Comparison of ENCODE assay signal across 23 cellular contexts in the genomic region with DNA sequence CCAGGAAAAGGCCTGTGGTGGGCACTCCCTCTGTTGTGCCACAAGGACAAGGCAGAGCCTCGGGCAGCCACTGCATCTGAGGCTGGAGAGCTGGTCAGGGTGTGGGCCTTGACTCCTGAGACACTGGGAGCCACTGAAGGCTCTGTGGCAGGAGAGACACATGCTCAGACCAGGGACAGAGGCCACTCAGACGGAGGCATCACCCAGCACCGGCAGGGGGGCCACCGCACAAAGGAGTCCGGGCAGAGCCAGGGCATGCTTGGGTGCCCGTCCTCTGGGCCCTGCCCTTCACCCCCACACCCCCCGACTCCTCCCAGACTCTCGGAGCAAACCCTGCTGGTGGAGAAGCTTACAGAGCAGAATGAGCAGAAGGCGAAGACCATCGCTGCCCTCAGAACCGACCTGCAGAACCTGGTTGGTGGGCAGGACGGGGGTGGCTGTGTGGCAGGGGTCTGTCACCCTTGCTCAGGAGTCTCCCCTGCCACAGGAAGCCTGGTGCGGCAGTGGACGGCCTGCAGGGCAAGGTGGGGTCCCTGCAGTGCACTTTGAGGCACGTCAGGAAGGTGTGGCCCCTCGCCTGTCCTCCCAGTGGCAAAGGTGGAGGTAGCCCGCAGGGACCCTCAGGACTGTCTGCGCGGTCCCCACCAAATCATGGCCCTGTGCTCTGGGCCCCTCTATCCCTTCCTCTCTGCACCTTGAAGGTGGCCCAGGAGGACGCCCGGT. TPM values are rescaled to one million over a fixed set of nuclear protein-coding genes. Genes with fewer than 3 reads are reported as not detected.
A peak's percentile ranks its signal among the peaks of the same experiment; 100 is the strongest.
DNase-seq lines count a peak whose midpoint lies in the region; ATAC-seq and TF ChIP-seq lines count a peak whose summit lies in the region.
"Had no signal": no experiment of that assay in that cellular context is flagged by ENCODE, and none has a peak within 500 bp of the region (broad histone marks: within the 10 kb centered on the region; RNA-seq: fewer than 3 reads in every experiment).

No MANE protein-coding gene starts in this region.

- ATAC-seq in GM18870 (IDR thresholded peaks at IDR 0.05; ENCODE audit: unreplicated experiment) (no peak), GM19328 (IDR thresholded peaks at IDR 0.05; ENCODE audit: unreplicated experiment) (no peak)
- ATAC-seq: CD8-positive, alpha-beta T cell; naive thymus-derived CD8-positive, alpha-beta T cell; stimulated activated naive CD8-positive, alpha-beta T cell treated with anti-CD3 and anti-CD28 coated beads, Interleukin-15, amount 100 ng/mL, for 72 hours had no signal

- H3K36me3 Mint-ChIP-seq in activated naive CD4-positive, alpha-beta T cell treated with anti-CD3 and anti-CD28 coated beads for 36 hours (ENCODE audit: low read depth) = no peaks in the 10 kb centered on the region
- no peaks in the 10 kb centered on the region for H3K36me3 Mint-ChIP-seq in activated CD4-positive, alpha-beta memory T cell treated with anti-CD3 and anti-CD28 coated beads for 36 hours
- H3K36me3 Mint-ChIP-seq: CD8-positive, alpha-beta T cell had no signal

- H3K27ac ChIP-seq in stomach = no peak overlapping the region
- H3K27ac ChIP-seq: epithelial cell of prostate, vagina had no signal

- peaks cover 3% of the 10 kb centered on the region for H3K27me3 Mint-ChIP-seq in activated naive CD4-positive, alpha-beta T cell treated with anti-CD3 and anti-CD28 coated beads for 36 hours (ENCODE audit: low read depth)
- peaks cover 11% of the 10 kb centered on the region for H3K27me3 Mint-ChIP-seq in activated CD4-positive, alpha-beta memory T cell treated with anti-CD3 and anti-CD28 coated beads for 36 hours
- H3K27me3 Mint-ChIP-seq: stimulated activated naive CD8-positive, alpha-beta T cell treated with anti-CD3 and anti-CD28 coated beads, Interleukin-15, amount 100 ng/mL, for 72 hours had no signal

- intact Hi-C loops in activated naive CD4-positive, alpha-beta T cell treated with anti-CD3 and anti-CD28 coated beads for 36 hours (cut with micrococcal nuclease) = no loop called here
- intact Hi-C loops in activated CD4-positive, alpha-beta memory T cell treated with anti-CD3 and anti-CD28 coated beads for 36 hours (cut with micrococcal nuclease) = no loop called here
- intact Hi-C loops in stomach (cut with DNase I; ENCODE audit: low total_unique reads) = no loop called here

- WGBS in stomach, 5 donors = 78 to 89% (median 85%) methylated on average over 4 to 21 of the region's 21 CpGs

- peaks cover 5% of the 10 kb centered on the region for H3K9me3 Mint-ChIP-seq in activated naive CD4-positive, alpha-beta T cell treated with anti-CD3 and anti-CD28 coated beads for 36 hours
- peaks cover 11% of the 10 kb centered on the region for H3K9me3 Mint-ChIP-seq in activated CD4-positive, alpha-beta memory T cell treated with anti-CD3 and anti-CD28 coated beads for 36 hours

- CTCF ChIA-PET in activated naive CD4-positive, alpha-beta T cell treated with anti-CD3 and anti-CD28 coated beads for 36 hours (lab: Charles Lee) = no interaction called here
- CTCF ChIA-PET in activated CD4-positive, alpha-beta memory T cell treated with anti-CD3 and anti-CD28 coated beads for 36 hours (lab: Charles Lee) = no interaction called here

- H3K27me3 ChIP-seq in stomach = peaks cover 0 to 29% (median 0%) of the 10 kb centered on the region in 3 donors
- H3K27me3 ChIP-seq: vagina had no signal

- TF ChIP-seq EP300 in stomach (IDR thresholded peaks at IDR 0.05) = no peak

- no peaks in the 10 kb centered on the region for H3K36me3 ChIP-seq in stomach
- H3K36me3 ChIP-seq: vagina had no signal

- no peak overlapping the region for H3K27ac Mint-ChIP-seq in activated naive CD4-positive, alpha-beta T cell treated with anti-CD3 and anti-CD28 coated beads for 36 hours
- no peak overlapping the region for H3K27ac Mint-ChIP-seq in activated CD4-positive, alpha-beta memory T cell treated with anti-CD3 and anti-CD28 coated beads for 36 hours
- H3K27ac Mint-ChIP-seq: CD8-positive, alpha-beta T cell; naive thymus-derived CD8-positive, alpha-beta T cell; stimulated activated naive CD8-positive, alpha-beta T cell treated with anti-CD3 and anti-CD28 coated beads, Interleukin-15, amount 100 ng/mL, for 72 hours had no signal

- H3K9me3 ChIP-seq in stomach = peaks cover 0 to 11% (median 6%) of the 10 kb centered on the region in 4 donors
- H3K9me3 ChIP-seq: vagina had no signal

- no peak overlapping the region for H3K4me3 ChIP-seq in stomach
- H3K4me3 ChIP-seq: lung, vagina had no signal

- POLR2A ChIA-PET in activated CD4-positive, alpha-beta memory T cell treated with anti-CD3 and anti-CD28 coated beads for 36 hours (lab: Charles Lee) = no interaction called here

- no peak overlapping the region for H3K4me3 Mint-ChIP-seq in activated naive CD4-positive, alpha-beta T cell treated with anti-CD3 and anti-CD28 coated beads for 36 hours
- no peak overlapping the region for H3K4me3 Mint-ChIP-seq in activated CD4-positive, alpha-beta memory T cell treated with anti-CD3 and anti-CD28 coated beads for 36 hours
- H3K4me3 Mint-ChIP-seq: CD8-positive, alpha-beta T cell; naive thymus-derived CD8-positive, alpha-beta T cell; stimulated activated naive CD8-positive, alpha-beta T cell treated with anti-CD3 and anti-CD28 coated beads, Interleukin-15, amount 100 ng/mL, for 72 hours had no signal

- TF ChIP-seq POLR2A in stomach (IDR thresholded peaks at IDR 0.05) = no peak

- peaks cover 0 to 5% (median 0%) of the 10 kb centered on the region in 4 donors for H3K4me1 ChIP-seq in stomach
- H3K4me1 ChIP-seq: vagina had no signal

- DNase-seq in activated naive CD4-positive, alpha-beta T cell treated with anti-CD3 and anti-CD28 coated beads for 36 hours = peak; percentile 1
- DNase-seq in activated naive CD4-positive, alpha-beta T cell (lab: John Stamatoyannopoulos, UW) = no peak
- peak; percentile 4 for DNase-seq in activated CD4-positive, alpha-beta memory T cell treated with anti-CD3 and anti-CD28 coated beads for 36 hours
- DNase-seq in mesenteric fat pad (ENCODE audit: low spot score) (peak; percentile 85), stomach (peak; percentile 17), OCI-M1 (lab: John Stamatoyannopoulos, UW) (no peak)
- DNase-seq: ACHN; activated CD4-positive, alpha-beta T cell treated with anti-CD3 and anti-CD28 coated beads, Interleukin-2, amount 50 U/mL, for 48 hours; activated gamma-delta T cell; DND-41; NCI-H1436; NCI-H82; SW 1271 had no signal

- no peak for TF ChIP-seq CTCF in stomach (IDR thresholded peaks at IDR 0.05)

- H3K4me1 Mint-ChIP-seq in activated naive CD4-positive, alpha-beta T cell treated with anti-CD3 and anti-CD28 coated beads for 36 hours (ENCODE audit: low read depth) = no peaks in the 10 kb centered on the region
- no peaks in the 10 kb centered on the region for H3K4me1 Mint-ChIP-seq in activated CD4-positive, alpha-beta memory T cell treated with anti-CD3 and anti-CD28 coated beads for 36 hours (ENCODE audit: low read depth)
- H3K4me1 Mint-ChIP-seq: naive thymus-derived CD8-positive, alpha-beta T cell; stimulated activated naive CD8-positive, alpha-beta T cell treated with anti-CD3 and anti-CD28 coated beads, Interleukin-15, amount 100 ng/mL, for 72 hours had no signal

RNA-seq across cellular contexts. Expression of a gene that starts 26.0 kb away (rescaled TPM):
- not detected for total RNA-seq in activated naive CD4-positive, alpha-beta T cell treated with anti-CD3 and anti-CD28 coated beads for 36 hours
- total RNA-seq in activated CD4-positive, alpha-beta memory T cell treated with anti-CD3 and anti-CD28 coated beads for 36 hours = not detected
- total RNA-seq in mesenteric fat pad (not detected), stomach (1 to 10 TPM in 1 of 5 donors, not detected in 4; 4.9 TPM)
- polyA plus RNA-seq in stomach = under 1 TPM in 1 of 3 donors, not detected in 2; 0.03 TPM
- total RNA-seq: astrocyte; CD8-positive, alpha-beta T cell; frontal cortex; naive thymus-derived CD8-positive, alpha-beta T cell had no signal
- polyA plus RNA-seq: naive thymus-derived CD8-positive, alpha-beta T cell had no signal

RNA-seq across cellular contexts. Expression of a gene that starts 36.2 kb away (rescaled TPM):
- not detected for total RNA-seq in activated naive CD4-positive, alpha-beta T cell treated with anti-CD3 and anti-CD28 coated beads for 36 hours
- total RNA-seq in activated CD4-positive, alpha-beta memory T cell treated with anti-CD3 and anti-CD28 coated beads for 36 hours = not detected
- not detected for total RNA-seq in mesenteric fat pad
- total RNA-seq in stomach = 1 to 10 TPM in 1 of 5 donors, under 1 TPM in 2, not detected in 2; 0.45 to 4.9 (median 0.55) TPM
- 10 to 100 TPM in 1 of 3 donors, 1 to 10 TPM in 2; 6.0 to 48.9 (median 9.1) TPM for polyA plus RNA-seq in stomach
- total RNA-seq: CD8-positive, alpha-beta T cell; frontal cortex; naive thymus-derived CD8-positive, alpha-beta T cell had no signal
- polyA plus RNA-seq: naive thymus-derived CD8-positive, alpha-beta T cell had no signal

Comparison
In these comparisons a context has a peak if more than half of its experiments do, and no peak if none do; other contexts are left out.
1. DNase-seq: peak in activated naive CD4-positive, alpha-beta T cell treated with anti-CD3 and anti-CD28 coated beads for 36 hours (single experiment), activated CD4-positive, alpha-beta memory T cell treated with anti-CD3 and anti-CD28 coated beads for 36 hours (single experiment), mesenteric fat pad (single experiment) and stomach (single experiment); none in activated naive CD4-positive, alpha-beta T cell (0 of 4) and OCI-M1 (single experiment).